ENCODE assay signal across 1 cellular context in the genomic region with DNA sequence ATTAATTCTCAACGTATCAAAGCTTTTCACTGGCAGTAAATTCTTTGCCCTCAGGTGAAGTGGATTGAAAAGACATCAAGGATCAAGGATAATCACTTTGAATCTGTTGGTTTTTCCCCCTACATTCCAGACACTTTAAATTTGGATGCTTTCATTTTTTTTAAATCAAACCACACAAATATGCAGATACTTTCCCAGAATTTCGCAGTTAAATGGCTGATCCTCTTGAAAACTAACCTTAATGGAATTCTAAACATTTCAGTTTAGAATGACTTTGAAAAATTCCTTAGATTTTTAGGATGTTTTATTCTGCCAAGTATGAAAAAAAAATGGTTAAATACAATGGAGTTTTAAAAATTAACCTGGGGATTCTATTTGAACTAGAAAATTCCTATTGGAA.
TF ChIP-seq lines count a peak whose summit lies in the region.

No MANE protein-coding gene starts in this region.

TF ChIP-seq in IMR-90, 13 proteins besides CTCF, POLR2A, EP300 and RAD21:
- no peak for TF ChIP-seq CHD1 (IDR thresholded peaks at IDR 0.05; ENCODE audit: low read depth, low read length)
- no peak for TF ChIP-seq RFX5 (IDR thresholded peaks at IDR 0.05; ENCODE audit: low read depth, low read length)
- no peak for TF ChIP-seq MAFK (IDR thresholded peaks at IDR 0.05; ENCODE audit: low read depth, low read length)
- TF ChIP-seq, protein P1, sequence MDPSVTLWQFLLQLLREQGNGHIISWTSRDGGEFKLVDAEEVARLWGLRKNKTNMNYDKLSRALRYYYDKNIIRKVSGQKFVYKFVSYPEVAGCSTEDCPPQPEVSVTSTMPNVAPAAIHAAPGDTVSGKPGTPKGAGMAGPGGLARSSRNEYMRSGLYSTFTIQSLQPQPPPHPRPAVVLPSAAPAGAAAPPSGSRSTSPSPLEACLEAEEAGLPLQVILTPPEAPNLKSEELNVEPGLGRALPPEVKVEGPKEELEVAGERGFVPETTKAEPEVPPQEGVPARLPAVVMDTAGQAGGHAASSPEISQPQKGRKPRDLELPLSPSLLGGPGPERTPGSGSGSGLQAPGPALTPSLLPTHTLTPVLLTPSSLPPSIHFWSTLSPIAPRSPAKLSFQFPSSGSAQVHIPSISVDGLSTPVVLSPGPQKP (IDR thresholded peaks at IDR 0.05; ENCODE audit: borderline replicate concordance, low read depth, low read length): no peak
- no peak for TF ChIP-seq CEBPB (IDR thresholded peaks at IDR 0.05; ENCODE audit: low read depth, low read length)
